Comparison of ENCODE assay signal across 14 cellular contexts in genomic region chr16:4320030-4320429, GRCh38. TPM values are rescaled to one million over a fixed set of nuclear protein-coding genes. Genes with fewer than 3 reads are reported as not detected.
DNase-seq lines count a peak whose midpoint lies in the region; ATAC-seq and TF ChIP-seq lines count a peak whose summit lies in the region.
"Had no signal": no experiment of that assay in that cellular context is flagged by ENCODE, and none has a peak within 500 bp of the region (broad histone marks: within the 10 kb centered on the region; RNA-seq: fewer than 3 reads in every experiment).

No MANE protein-coding gene starts in this region.

- H3K36me3 ChIP-seq in esophagus muscularis mucosa (no peaks in the 10 kb centered on the region), neuronal stem cell (replicated peaks in 1 of 2; ENCODE audit: control insufficient read depth in 2 of 2, insufficient read depth in 2 of 2, low read length in 2 of 2) (no peaks in the 10 kb centered on the region), tibial nerve (no peaks in the 10 kb centered on the region)
- H3K36me3 ChIP-seq: neutrophil had no signal

- H2BK5ac ChIP-seq in neuronal stem cell (ENCODE audit: low read length): no peak overlapping the region

- no peak overlapping the region for H4K91ac ChIP-seq in neuronal stem cell (ENCODE audit: low read depth, low read length, poor library complexity)

- H3K4me1 ChIP-seq in esophagus muscularis mucosa (peaks cover 74 to 93% (median 92%) of the 10 kb centered on the region in 4 donors), neuronal stem cell (ENCODE audit: control insufficient read depth in 2 of 2, insufficient read depth in 1 of 2, low read depth in 1 of 2, low read length in 2 of 2) (peaks cover 29 to 47% of the 10 kb centered on the region in 2 donors), tibial nerve (peaks cover 4 to 88% (median 68%) of the 10 kb centered on the region in 4 donors)

- POLR2A ChIA-PET in RWPE1 (lab: Yijun Ruan, JAX; ENCODE audit: low non-redundant PET): no interaction called here

- H2BK120ac ChIP-seq in neuronal stem cell (ENCODE audit: low read depth, low read length): no peak overlapping the region

- no peak for DNase-seq in RWPE1 (ENCODE audit: low spot score)
- DNase-seq in esophagus muscularis mucosa (ENCODE audit: extremely low spot score): no peak
- DNase-seq in neuronal stem cell (ENCODE audit: low spot score): no peak
- DNase-seq in tibial nerve (ENCODE audit: low spot score in 2 of 2): no peak
- no peak for DNase-seq in T1000 (lab: John Stamatoyannopoulos, UW)
- DNase-seq in activated gamma-delta T cell treated with Interleukin-2 at 50 U/mL for 16 hours: no peak
- no peak for DNase-seq in NCI-H1417 (lab: John Stamatoyannopoulos, UW)
- DNase-seq: IMR-90, NCI-H526 treated with DMSO at 0.1 percent for 48 hours had no signal

- no peaks in the 10 kb centered on the region for H3K27me3 ChIP-seq in esophagus muscularis mucosa
- peaks cover 0 to under 1% (median 0%) of the 10 kb centered on the region in 3 experiments for H3K27me3 ChIP-seq in neuronal stem cell (ENCODE audit: control insufficient read depth in 3 of 3, insufficient read depth in 3 of 3, low read depth in 1 of 3, low read length in 3 of 3)
- H3K27me3 ChIP-seq in tibial nerve: no peaks in the 10 kb centered on the region

- TF ChIP-seq CTCF in RWPE1 (conservative IDR thresholded peaks at IDR 0.05; ENCODE audit: low read depth) (no peak), esophagus muscularis mucosa (IDR thresholded peaks at IDR 0.05) (no peak), tibial nerve (IDR thresholded peaks at IDR 0.05) (no peak)

- H3K4me3 ChIP-seq in esophagus muscularis mucosa: peak overlapping the region in 3 of 4 donors; percentile 1 to 31 (median 12)
- no peak overlapping the region for H3K4me3 ChIP-seq in neuronal stem cell (ENCODE audit: low read length in 2 of 2)
- H3K4me3 ChIP-seq in tibial nerve: peak overlapping the region in 1 of 4 donors; percentile 5
- H3K4me3 ChIP-seq: lung had no signal

- no peak overlapping the region for H3K23ac ChIP-seq in neuronal stem cell (ENCODE audit: low read depth, low read length, poor library complexity)

- peak overlapping the region; percentile 97 for H3K27ac ChIP-seq in RWPE1
- H3K27ac ChIP-seq in esophagus muscularis mucosa (replicated peaks in 1 of 4): peak overlapping the region; percentile 96 to 97 (median 96)
- no peak overlapping the region for H3K27ac ChIP-seq in neuronal stem cell (replicated peaks; ENCODE audit: low read length)
- peak overlapping the region; percentile 23 to 96 (median 77) for H3K27ac ChIP-seq in tibial nerve
- H3K27ac ChIP-seq: neutrophil had no signal

- no peak for ATAC-seq in HG02973 (IDR thresholded peaks at IDR 0.05; ENCODE audit: unreplicated experiment)

- CTCF ChIA-PET in RWPE1 (lab: Yijun Ruan, JAX): interaction anchor here (0.5 to 2.2 kb wide), 2 partner anchors 13 to 31 kb away, joined by 3 to 7 read pairs; no protein-coding TSS in a partner anchor

- no peak overlapping the region for H3K9ac ChIP-seq in neuronal stem cell (ENCODE audit: low read depth, low read length, poor library complexity)

- no peak for TF ChIP-seq POLR2A in esophagus muscularis mucosa (IDR thresholded peaks at IDR 0.05; ENCODE audit: low read depth)
- TF ChIP-seq POLR2A in tibial nerve (IDR thresholded peaks at IDR 0.05): no peak

- no peak overlapping the region for H2BK15ac ChIP-seq in neuronal stem cell (ENCODE audit: low read length)

- H2AK5ac ChIP-seq in neuronal stem cell (ENCODE audit: low read depth, low read length): peak overlapping the region; percentile 92

- no peak overlapping the region for H4K8ac ChIP-seq in neuronal stem cell (ENCODE audit: low read depth, low read length)

- H3K14ac ChIP-seq in neuronal stem cell (ENCODE audit: low read length): no peak overlapping the region

- H2BK12ac ChIP-seq in neuronal stem cell (ENCODE audit: low read length): no peak overlapping the region

- H3K79me1 ChIP-seq in neuronal stem cell (ENCODE audit: low read depth, low read length): peaks cover 39% of the 10 kb centered on the region

- H3K4ac ChIP-seq in neuronal stem cell (ENCODE audit: low read length): no peak overlapping the region

- H2AFZ ChIP-seq in neuronal stem cell (ENCODE audit: low read length): no peak overlapping the region

- 66% methylated on average over 17 of the region's 22 CpGs for WGBS in esophagus muscularis mucosa
- no CpG with 5 or more reads among the region's 22 CpGs for WGBS in neuronal stem cell (ENCODE audit: extremely low coverage in 2 of 2, insufficient read length in 2 of 2, insufficient replicate concordance in 1 of 2), 2 donors
- WGBS in tibial nerve, 2 donors: 35 to 38% methylated on average over 14 to 15 of the region's 22 CpGs

- H3K9me3 ChIP-seq in esophagus muscularis mucosa (no peaks in the 10 kb centered on the region), neuronal stem cell (replicated peaks in 1 of 2; ENCODE audit: control insufficient read depth in 2 of 2, insufficient read depth in 1 of 2, low read depth in 1 of 2, low read length in 2 of 2) (no peaks in the 10 kb centered on the region), tibial nerve (no peaks in the 10 kb centered on the region)
- H3K9me3 ChIP-seq: neutrophil had no signal

- intact Hi-C loops in esophagus muscularis mucosa (cut with DNase I): no loop called here

- TF ChIP-seq EP300 in esophagus muscularis mucosa (IDR thresholded peaks at IDR 0.05): no peak
- TF ChIP-seq EP300 in tibial nerve (IDR thresholded peaks at IDR 0.05): no peak

- H3K4me2 ChIP-seq in neuronal stem cell (ENCODE audit: insufficient read depth, low read length, poor library complexity, severe bottlenecking): no peak overlapping the region

- H3K18ac ChIP-seq in neuronal stem cell (ENCODE audit: low read length): peak overlapping the region; percentile 48

RNA-seq across cellular contexts. Expression of gene GLIS2, which starts 4.2 kb away (rescaled TPM):
- total RNA-seq in esophagus muscularis mucosa: 10 to 100 TPM; 10.8 to 32.6 (median 14.9) TPM
- 7.6 TPM for polyA plus RNA-seq in neuronal stem cell (2013, experiment 1 of 2)
- polyA plus RNA-seq in neuronal stem cell (2013, experiment 2 of 2): 7.9 TPM
- total RNA-seq in tibial nerve: 10 to 100 TPM in 3 of 4 donors, 1 to 10 TPM in 1; 9.0 to 11.1 (median 10.8) TPM
- total RNA-seq: CD4-positive, CD25-positive, alpha-beta regulatory T cell had no signal

RNA-seq across cellular contexts. Expression of gene PAM16, which starts 31.1 kb away (rescaled TPM):
- total RNA-seq in esophagus muscularis mucosa (10 to 100 TPM; 24.5 to 44.1 (median 40.2) TPM), tibial nerve (10 to 100 TPM; 45.1 to 95.1 (median 60.7) TPM)
- 76.9 TPM for polyA plus RNA-seq in neuronal stem cell (2013, experiment 1 of 2)
- 74.7 TPM for polyA plus RNA-seq in neuronal stem cell (2013, experiment 2 of 2)

RNA-seq across cellular contexts. Expression of gene TFAP4, which starts 47.2 kb away (rescaled TPM):
- total RNA-seq in esophagus muscularis mucosa: 1 to 10 TPM; 2.8 to 4.6 (median 3.7) TPM
- polyA plus RNA-seq in neuronal stem cell (2013, experiment 1 of 2): 18.5 TPM
- polyA plus RNA-seq in neuronal stem cell (2013, experiment 2 of 2): 20.5 TPM
- total RNA-seq in tibial nerve: 10 to 100 TPM in 2 of 4 donors, 1 to 10 TPM in 2; 6.9 to 16.8 (median 11.7) TPM

RNA-seq across cellular contexts. Expression of gene VASN, which starts 51.6 kb away (rescaled TPM):
- 10 to 100 TPM in 3 of 4 donors, 1 to 10 TPM in 1; 7.1 to 31.3 (median 21.7) TPM for total RNA-seq in esophagus muscularis mucosa
- polyA plus RNA-seq in neuronal stem cell (2013, experiment 1 of 2): 7.8 TPM
- polyA plus RNA-seq in neuronal stem cell (2013, experiment 2 of 2): 7.6 TPM
- total RNA-seq in tibial nerve: 10 to 100 TPM; 31.0 to 58.1 (median 32.9) TPM
- total RNA-seq: T-helper 2 cell treated with Interferon-gamma antibody and Interleukin-4, amounts not matched to agents 100 ng/mL and 5 ng/mL, for 36 hours had no signal

Comparison
In these comparisons a context has a peak if more than half of its experiments do, and no peak if none do; other contexts are left out.
1. H3K4me3 ChIP-seq: peak in esophagus muscularis mucosa (3 of 4); none in neuronal stem cell (0 of 2).